ENCODE assay signal across 17 cellular contexts in genomic region chr1:110961902-110962301, GRCh38. TPM values are rescaled to one million over a fixed set of nuclear protein-coding genes. Genes with fewer than 3 reads are reported as not detected.
DNase-seq lines count a peak whose midpoint lies in the region; ATAC-seq, FAIRE-seq and TF ChIP-seq lines count a peak whose summit lies in the region.
"Had no signal": no experiment of that assay in that cellular context is flagged by ENCODE, and none has a peak within 500 bp of the region (broad histone marks: within the 10 kb centered on the region; RNA-seq: fewer than 3 reads in every experiment).

No MANE protein-coding gene starts in this region.

- TF ChIP-seq EP300 in gastroesophageal sphincter (IDR thresholded peaks at IDR 0.05): no peak

- no peaks in the 10 kb centered on the region for H3K27me3 Mint-ChIP-seq in activated naive CD8-positive, alpha-beta T cell treated with anti-CD3 and anti-CD28 coated beads for 36 hours
- H3K27me3 Mint-ChIP-seq in activated naive CD8-positive, alpha-beta T cell treated with anti-CD3 and anti-CD28 coated beads, Interleukin-2, amount 50 U/mL, for 24 hours: no peaks in the 10 kb centered on the region

- peaks cover 26% of the 10 kb centered on the region for H3K9me3 Mint-ChIP-seq in activated naive CD8-positive, alpha-beta T cell treated with anti-CD3 and anti-CD28 coated beads for 36 hours
- H3K9me3 Mint-ChIP-seq in activated naive CD8-positive, alpha-beta T cell treated with anti-CD3 and anti-CD28 coated beads, Interleukin-2, amount 50 U/mL, for 24 hours: peaks cover 55% of the 10 kb centered on the region
- peaks cover 20% of the 10 kb centered on the region for H3K9me3 Mint-ChIP-seq in stimulated activated effector memory CD8-positive, alpha-beta T cell treated with anti-CD3 and anti-CD28 coated beads, Interleukin-12 subunit alpha, Interleukin-12 subunit beta, amount 100 ng/mL, for 72 hours

- DNase-seq in activated naive CD8-positive, alpha-beta T cell treated with anti-CD3 and anti-CD28 coated beads for 36 hours: no peak
- DNase-seq in activated naive CD8-positive, alpha-beta T cell treated with anti-CD3 and anti-CD28 coated beads, Interleukin-2, amount 50 U/mL, for 24 hours: no peak
- DNase-seq in endothelial cell of umbilical vein (ENCODE audit: low read depth, low spot score): no peak
- no peak for DNase-seq in stimulated activated effector memory CD8-positive, alpha-beta T cell treated with anti-CD3 and anti-CD28 coated beads, Interleukin-12 subunit alpha, Interleukin-12 subunit beta, amount 100 ng/mL, for 72 hours (ENCODE audit: low spot score in 2 of 2)
- DNase-seq in NCI-H1092 (lab: John Stamatoyannopoulos, UW): no peak
- DNase-seq: adrenal gland; DMS79 treated with DMSO at 0.1 percent for 48 hours; MG63; NCI-H226; stimulated activated CD4-positive, alpha-beta T cell treated with anti-CD3 and anti-CD28 coated beads, Interleukin-2, amount 100 ng/mL, for 48 hours; uterus had no signal

- no peaks in the 10 kb centered on the region for H3K27me3 ChIP-seq in OCI-LY3 (ENCODE audit: low read depth, low read length)
- H3K27me3 ChIP-seq in endothelial cell of umbilical vein (ENCODE audit: control insufficient read depth in 2 of 2, insufficient read depth in 2 of 2, low read length in 2 of 2): no peaks in the 10 kb centered on the region
- H3K27me3 ChIP-seq in gastroesophageal sphincter: peaks cover 11% of the 10 kb centered on the region
- H3K27me3 ChIP-seq: MG63, uterus had no signal

- H3K4me1 ChIP-seq in OCI-LY3 (ENCODE audit: low read length) (peaks cover 25% of the 10 kb centered on the region), endothelial cell of umbilical vein (ENCODE audit: control insufficient read depth, extremely low read depth, insufficient read depth, low read length) (peaks cover 15% of the 10 kb centered on the region), gastroesophageal sphincter (peaks cover 0 to 13% (median 0%) of the 10 kb centered on the region in 3 donors)
- H3K4me1 ChIP-seq: uterus had no signal

- TF ChIP-seq CTCF in OCI-LY3 (IDR thresholded peaks at IDR 0.05; ENCODE audit: low read depth, low read length): no peak
- no peak for TF ChIP-seq CTCF in endothelial cell of umbilical vein (IDR thresholded peaks at IDR 0.05; ENCODE audit: extremely low read depth in 1 of 2, insufficient read depth in 1 of 2, low read depth in 1 of 2, low read length in 2 of 2)
- TF ChIP-seq CTCF in gastroesophageal sphincter (IDR thresholded peaks at IDR 0.05): no peak

- peak overlapping the region; percentile 87; the same call in 1 of the 2 replicates for H3K4me2 ChIP-seq in OCI-LY3 (ENCODE audit: low read length)
- H3K4me2 ChIP-seq in endothelial cell of umbilical vein (ENCODE audit: insufficient read depth, low read length): peak overlapping the region; percentile 68

- ATAC-seq in activated naive CD8-positive, alpha-beta T cell treated with anti-CD3 and anti-CD28 coated beads, Interleukin-2, amount 50 U/mL, for 24 hours: no peak
- ATAC-seq in stimulated activated effector memory CD8-positive, alpha-beta T cell treated with anti-CD3 and anti-CD28 coated beads, Interleukin-12 subunit alpha, Interleukin-12 subunit beta, amount 100 ng/mL, for 72 hours: no peak
- no peak for ATAC-seq in gastroesophageal sphincter
- no peak for ATAC-seq in esophagus mucosa

- no peak for TF ChIP-seq POLR2A in endothelial cell of umbilical vein (IDR thresholded peaks at IDR 0.05; ENCODE audit: low read depth, low read length)
- TF ChIP-seq POLR2A in gastroesophageal sphincter (IDR thresholded peaks at IDR 0.05): no peak

- H3K79me2 ChIP-seq in OCI-LY3 (ENCODE audit: low read length): peaks cover 53% of the 10 kb centered on the region
- H3K79me2 ChIP-seq in endothelial cell of umbilical vein (ENCODE audit: control insufficient read depth, insufficient read depth, low read length): peaks cover 34% of the 10 kb centered on the region

- POLR2A ChIA-PET in endothelial cell of umbilical vein (lab: Charles Lee): no interaction called here

- no TSS peak for BruUV-seq in endothelial cell of umbilical vein (replicated peaks; lab: Mats Ljungman, UMichigan)

- no peak overlapping the region for H3K27ac Mint-ChIP-seq in activated naive CD8-positive, alpha-beta T cell treated with anti-CD3 and anti-CD28 coated beads for 36 hours
- H3K27ac Mint-ChIP-seq in activated naive CD8-positive, alpha-beta T cell treated with anti-CD3 and anti-CD28 coated beads, Interleukin-2, amount 50 U/mL, for 24 hours: no peak overlapping the region
- no peak overlapping the region for H3K27ac Mint-ChIP-seq in stimulated activated effector memory CD8-positive, alpha-beta T cell treated with anti-CD3 and anti-CD28 coated beads, Interleukin-12 subunit alpha, Interleukin-12 subunit beta, amount 100 ng/mL, for 72 hours
- H3K27ac Mint-ChIP-seq: mesothelial cell of epicardium had no signal

- FAIRE-seq in endothelial cell of umbilical vein (lab: Jason Lieb, UNC): no peak
- FAIRE-seq: H1 had no signal

- H3K9ac ChIP-seq in OCI-LY3 (ENCODE audit: low read length) (no peak overlapping the region), endothelial cell of umbilical vein (replicated peaks; ENCODE audit: extremely low read depth, insufficient read depth, low read length) (no peak overlapping the region)

- H4K20me1 ChIP-seq in OCI-LY3 (ENCODE audit: insufficient read depth, low read length) (peaks cover 19% of the 10 kb centered on the region), endothelial cell of umbilical vein (replicated peaks; ENCODE audit: control insufficient read depth, extremely low read depth, insufficient read depth, low read length) (no peaks in the 10 kb centered on the region)

- no peaks in the 10 kb centered on the region for H3K9me3 ChIP-seq in OCI-LY3 (ENCODE audit: insufficient read depth, low read length)
- H3K9me3 ChIP-seq in endothelial cell of umbilical vein (replicated peaks; ENCODE audit: control insufficient read depth, insufficient read depth, low read length): no peaks in the 10 kb centered on the region
- peaks cover 0 to 50% (median 0%) of the 10 kb centered on the region in 3 donors for H3K9me3 ChIP-seq in gastroesophageal sphincter

- peaks cover 38% of the 10 kb centered on the region for H3K36me3 ChIP-seq in OCI-LY3 (replicated peaks; ENCODE audit: low read depth, low read length)
- H3K36me3 ChIP-seq in endothelial cell of umbilical vein (ENCODE audit: control insufficient read depth in 2 of 2, extremely low read depth in 1 of 2, insufficient read depth in 2 of 2, low read length in 2 of 2): no peaks in the 10 kb centered on the region
- H3K36me3 ChIP-seq in gastroesophageal sphincter: peaks cover 0 to 5% of the 10 kb centered on the region in 2 donors
- H3K36me3 ChIP-seq: adrenal gland, MG63, uterus had no signal

- dilution Hi-C loops in endothelial cell of umbilical vein (cut with MboI; ENCODE audit: extremely low pct_ligation_motif_present, low sequenced_read_pairs): no loop called here

- CTCF ChIA-PET in endothelial cell of umbilical vein (lab: Charles Lee): no interaction called here

- H3K9me1 ChIP-seq in endothelial cell of umbilical vein (replicated peaks; ENCODE audit: control insufficient read depth, extremely low read depth, insufficient read depth, low read length): no peaks in the 10 kb centered on the region

- H2AFZ ChIP-seq in OCI-LY3 (ENCODE audit: low read depth, low read length): no peak overlapping the region
- no peak overlapping the region for H2AFZ ChIP-seq in endothelial cell of umbilical vein (ENCODE audit: low read depth, low read length)

- H3K4me3 Mint-ChIP-seq in activated naive CD8-positive, alpha-beta T cell treated with anti-CD3 and anti-CD28 coated beads for 36 hours: peak overlapping the region; percentile 42
- H3K4me3 Mint-ChIP-seq in activated naive CD8-positive, alpha-beta T cell treated with anti-CD3 and anti-CD28 coated beads, Interleukin-2, amount 50 U/mL, for 24 hours: no peak overlapping the region
- peak overlapping the region; percentile 92 for H3K4me3 Mint-ChIP-seq in stimulated activated effector memory CD8-positive, alpha-beta T cell treated with anti-CD3 and anti-CD28 coated beads, Interleukin-12 subunit alpha, Interleukin-12 subunit beta, amount 100 ng/mL, for 72 hours

- H3K4me3 ChIP-seq in OCI-LY3 (ENCODE audit: low read length): 0 out of 2 replicates have a peak overlapping the region, but pooled peaks have one; percentile 99
- no peak overlapping the region for H3K4me3 ChIP-seq in endothelial cell of umbilical vein (replicated peaks in 1 of 3; ENCODE audit: insufficient read depth in 1 of 3, low read depth in 1 of 3, low read length in 3 of 3)
- H3K4me3 ChIP-seq in gastroesophageal sphincter: no peak overlapping the region
- H3K4me3 ChIP-seq: adrenal gland, coronary artery, uterus had no signal

- peaks cover 27% of the 10 kb centered on the region for H3K4me1 Mint-ChIP-seq in activated naive CD8-positive, alpha-beta T cell treated with anti-CD3 and anti-CD28 coated beads for 36 hours
- peaks cover 44% of the 10 kb centered on the region for H3K4me1 Mint-ChIP-seq in activated naive CD8-positive, alpha-beta T cell treated with anti-CD3 and anti-CD28 coated beads, Interleukin-2, amount 50 U/mL, for 24 hours
- H3K4me1 Mint-ChIP-seq in stimulated activated effector memory CD8-positive, alpha-beta T cell treated with anti-CD3 and anti-CD28 coated beads, Interleukin-12 subunit alpha, Interleukin-12 subunit beta, amount 100 ng/mL, for 72 hours: peaks cover 44% of the 10 kb centered on the region

- intact Hi-C loops in endothelial cell of umbilical vein (cut with micrococcal nuclease): loop anchor here (5.0 to 10.0 kb wide), 2 partner anchors 180 to 773 kb away; partner anchors contain the start of genes CEPT1, DRAM2 and INKA2

- H3K27ac ChIP-seq in OCI-LY3 (ENCODE audit: low read length) (no peak overlapping the region), endothelial cell of umbilical vein (ENCODE audit: insufficient read depth, low read depth, low read length) (no peak overlapping the region), gastroesophageal sphincter (no peak overlapping the region)
- H3K27ac ChIP-seq: adrenal gland, coronary artery, uterus had no signal

- H3K36me3 Mint-ChIP-seq in activated naive CD8-positive, alpha-beta T cell treated with anti-CD3 and anti-CD28 coated beads for 36 hours: peaks cover 50% of the 10 kb centered on the region
- H3K36me3 Mint-ChIP-seq in activated naive CD8-positive, alpha-beta T cell treated with anti-CD3 and anti-CD28 coated beads, Interleukin-2, amount 50 U/mL, for 24 hours (ENCODE audit: low read depth): peaks cover 57% of the 10 kb centered on the region
- H3K36me3 Mint-ChIP-seq in stimulated activated effector memory CD8-positive, alpha-beta T cell treated with anti-CD3 and anti-CD28 coated beads, Interleukin-12 subunit alpha, Interleukin-12 subunit beta, amount 100 ng/mL, for 72 hours: peaks cover 37% of the 10 kb centered on the region

RNA-seq across cellular contexts. Expression of gene LRIF1, which starts 1.8 kb away (rescaled TPM):
- total RNA-seq in activated naive CD8-positive, alpha-beta T cell treated with anti-CD3 and anti-CD28 coated beads for 36 hours: 10 to 100 TPM; 14.6 TPM
- 12.9 and 13.0 TPM in 2 replicates for total RNA-seq in endothelial cell of umbilical vein
- polyA plus RNA-seq in endothelial cell of umbilical vein: 2.8 and 3.5 TPM in 2 replicates
- 4.6 and 4.8 TPM in 2 replicates for polyA plus RNA-seq in endothelial cell of umbilical vein (2011; cell fraction: cytosol; rRNA removed)
- 4.8 and 4.9 TPM in 2 replicates for polyA plus RNA-seq in endothelial cell of umbilical vein (2011; cell fraction: nucleus; rRNA removed)
- polyA plus RNA-seq in endothelial cell of umbilical vein (2012): 12.4 and 14.5 TPM in 2 replicates
- 4.2 and 4.3 TPM in 2 replicates for polyA minus RNA-seq in endothelial cell of umbilical vein
- polyA minus RNA-seq in endothelial cell of umbilical vein (2011; cell fraction: cytosol; rRNA and poly(A)+ RNA removed): 19.4 TPM
- 7.2 and 7.5 TPM in 2 replicates for polyA minus RNA-seq in endothelial cell of umbilical vein (2011; cell fraction: nucleus; rRNA and poly(A)+ RNA removed)
- 10 to 100 TPM in 1 of 4 donors, 1 to 10 TPM in 3; 6.4 to 10.2 (median 7.4) TPM for total RNA-seq in gastroesophageal sphincter
- 7.1 TPM for total RNA-seq in esophagus mucosa
